37 cellular contexts compared by ENCODE assay signal in the genomic region with DNA sequence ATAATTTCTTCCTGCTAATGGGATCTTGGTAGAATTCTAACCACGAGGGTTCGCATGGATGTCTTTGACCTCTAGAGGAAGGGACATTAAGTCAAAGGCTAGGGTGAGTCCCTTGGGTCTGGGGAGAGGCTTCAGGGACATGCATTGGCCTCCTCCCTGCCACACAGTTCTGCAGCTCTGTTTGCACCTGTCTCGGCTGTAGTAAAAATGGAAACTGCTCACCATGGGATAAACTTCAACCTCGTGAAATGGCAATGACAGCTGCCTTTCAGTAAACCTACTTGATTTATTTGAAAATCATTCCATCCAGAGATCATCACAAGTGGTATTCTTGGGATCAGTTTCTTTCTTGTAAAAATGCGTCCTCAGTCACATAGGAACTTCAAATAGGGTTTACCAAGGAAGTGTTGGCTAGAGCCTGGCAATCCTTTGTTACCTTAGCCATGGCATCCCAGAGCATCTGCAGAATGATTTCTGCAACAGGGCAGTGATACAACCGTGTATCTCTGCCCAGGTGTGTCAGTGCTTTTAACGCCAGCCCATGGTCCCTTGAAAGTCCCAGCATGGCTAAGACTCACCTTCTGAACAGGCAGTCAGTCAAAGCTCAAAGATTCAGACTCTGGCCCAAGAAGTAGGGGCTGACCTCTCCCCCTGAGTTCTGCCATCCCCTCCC. TPM values are rescaled to one million over a fixed set of nuclear protein-coding genes. Genes with fewer than 3 reads are reported as not detected.
"Had no signal": no experiment of that assay in that cellular context is flagged by ENCODE, and none has a peak within 500 bp of the region (broad histone marks: within the 10 kb centered on the region; RNA-seq: fewer than 3 reads in every experiment).

No MANE protein-coding gene starts in this region.

- FAIRE-seq: astrocyte, colon, endometrium, endothelial cell of umbilical vein had no signal

- H3K4me3 ChIP-seq: esophagus squamous epithelium had no signal

- H3K9me3 ChIP-seq: esophagus squamous epithelium had no signal

- ATAC-seq: activated CD4-positive, CD25-positive, alpha-beta regulatory T cell treated with anti-CD3 and anti-CD28 coated beads, Interleukin-2, amount 50 U/mL, for 24 hours; activated CD8-positive, alpha-beta T cell treated with anti-CD3 and anti-CD28 coated beads for 36 hours; activated T-cell treated with anti-CD3 and anti-CD28 coated beads, Interleukin-2, amount 50 U/mL, for 4 hours; activated T-helper 17 cell treated with anti-CD3 and anti-CD28 coated beads, Interleukin-2, amount 50 U/mL, for 72 hours had no signal

- H3K36me3 ChIP-seq: brain microvascular endothelial cell, esophagus squamous epithelium, WERI-Rb-1 had no signal

- DNase-seq: activated B cell treated with CpG ODN at 0.5 μM for 24 hours; activated CD4-positive, alpha-beta T cell treated with anti-CD3 and anti-CD28 coated beads for 48 hours; activated CD4-positive, alpha-beta T cell treated with anti-CD3 and anti-CD28 coated beads, Interleukin-2, amount 50 U/mL, for 1 hour; activated CD4-positive, alpha-beta T cell treated with anti-CD3 and anti-CD28 coated beads, Interleukin-2, amount 50 U/mL, for 48 hours; activated CD8-positive, alpha-beta memory T cell treated with anti-CD3 and anti-CD28 coated beads for 24 hours; activated CD8-positive, alpha-beta T cell treated with anti-CD3 and anti-CD28 coated beads for 36 hours; activated effector memory CD4-positive, alpha-beta T cell treated with Interleukin-2 at 50 U/mL for 16 hours; activated gamma-delta T cell treated with Interleukin-2 at 50 U/mL for 16 hours; activated naive CD4-positive, alpha-beta T cell treated with anti-CD3 and anti-CD28 coated beads, Interleukin-2, amount 50 U/mL, for 16 hours; activated naive CD4-positive, alpha-beta T cell treated with Interleukin-2 at 50 U/mL for 16 hours; activated T-cell treated with anti-CD3 and anti-CD28 coated beads, Interleukin-2, amount 50 U/mL, for 4 hours; amniotic stem cell; anterior cingulate cortex; brain microvascular endothelial cell; caudate nucleus; cortex of kidney; dermis blood vessel endothelial cell; effector CD8-positive, alpha-beta T cell; esophagus squamous epithelium; foreskin melanocyte; head of caudate nucleus; T-helper 9 cell; WERI-Rb-1 had no signal

- H3K27me3 ChIP-seq: brain microvascular endothelial cell, esophagus squamous epithelium had no signal

- H3K4me1 ChIP-seq: esophagus squamous epithelium had no signal

- H3K27ac ChIP-seq: brain microvascular endothelial cell, epithelial cell of prostate, esophagus squamous epithelium, WERI-Rb-1 had no signal

RNA-seq across cellular contexts. Expression of gene LRTM1, which starts 14.0 kb away (rescaled TPM):
- total RNA-seq: activated B cell treated with CpG ODN at 0.5 μM for 24 hours; activated CD8-positive, alpha-beta T cell treated with anti-CD3 and anti-CD28 coated beads for 36 hours; activated T-cell treated with anti-CD3 and anti-CD28 coated beads, Interleukin-2, amount 50 U/mL, for 4 hours; activated T-helper 17 cell treated with anti-CD3 and anti-CD28 coated beads, Interleukin-2, amount 50 U/mL, for 72 hours; astrocyte; chondrocyte; dermis blood vessel endothelial cell; endothelial cell of umbilical vein; esophagus squamous epithelium; fibroblast of lung; fibroblast of villous mesenchyme; T-helper 1 cell treated with Interleukin-12 subunit alpha and Interleukin-12 subunit beta and Interleukin-4 antibody, amounts not matched to agents 30 ng/mL and 1 ng/mL, for 36 hours; T-helper 2 cell treated with Interferon-gamma antibody and Interleukin-4, amounts not matched to agents 100 ng/mL and 5 ng/mL, for 36 hours had no signal
- polyA plus RNA-seq: adipose tissue, endothelial cell of umbilical vein, esophagus had no signal
